In the genomic region with DNA sequence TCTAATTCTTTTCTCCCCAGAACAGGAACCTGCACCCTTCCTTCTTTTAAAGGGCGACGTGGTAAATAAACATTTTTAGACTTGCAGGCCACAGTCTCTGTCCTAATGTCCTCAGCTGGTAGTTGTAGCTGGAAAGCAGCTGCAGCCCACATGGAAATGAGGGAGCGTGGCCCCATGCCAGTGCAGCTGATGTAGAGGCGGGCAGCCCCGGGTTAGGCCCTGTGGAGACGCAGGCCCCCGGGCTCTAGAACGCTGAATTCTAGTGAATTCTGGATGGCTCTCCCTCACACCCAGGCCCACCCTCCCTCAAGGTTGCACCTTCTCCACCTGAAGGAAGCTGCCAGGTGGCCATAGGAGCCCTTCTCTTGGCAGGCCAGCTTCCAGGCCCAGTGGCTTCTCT, we compare ENCODE assay signal across 16 cellular contexts. TPM values are rescaled to one million over a fixed set of nuclear protein-coding genes. Genes with fewer than 3 reads are reported as not detected.
DNase-seq lines count a peak whose midpoint lies in the region; ATAC-seq, FAIRE-seq and TF ChIP-seq lines count a peak whose summit lies in the region.
"Had no signal": no experiment of that assay in that cellular context is flagged by ENCODE, and none has a peak within 500 bp of the region (broad histone marks: within the 10 kb centered on the region; RNA-seq: fewer than 3 reads in every experiment).

No MANE protein-coding gene starts in this region.

- no peak overlapping the region for H3K4me2 ChIP-seq in mammary epithelial cell (ENCODE audit: insufficient read depth, low read depth, low read length)

- FAIRE-seq in kidney (lab: Jason Lieb, UNC) (no peak), small intestine (lab: Jason Lieb, UNC) (no peak)
- FAIRE-seq: colon had no signal

- WGBS in mammary epithelial cell (ENCODE audit: low coverage, missing lambda C conversion rate): 86% methylated on average over 7 of the region's 8 CpGs
- WGBS in small intestine, 3 donors: 72 to 93% (median 91%) methylated on average over 8 of the region's 8 CpGs

- no peaks in the 10 kb centered on the region for H3K79me2 ChIP-seq in mammary epithelial cell (ENCODE audit: insufficient read depth, low read length)

- H3K27me3 ChIP-seq in breast epithelium (no peaks in the 10 kb centered on the region), mammary epithelial cell (ENCODE audit: insufficient read depth, low read length) (no peaks in the 10 kb centered on the region), small intestine (ENCODE audit: control insufficient read depth in 2 of 2, insufficient read depth in 2 of 2, low read length in 2 of 2) (no peaks in the 10 kb centered on the region)

- peaks cover 9% of the 10 kb centered on the region for H3K36me3 ChIP-seq in breast epithelium
- H3K36me3 ChIP-seq in mammary epithelial cell (ENCODE audit: insufficient read depth, low read length): peaks cover 10% of the 10 kb centered on the region
- H3K36me3 ChIP-seq in kidney (ENCODE audit: control insufficient read depth in 1 of 2, insufficient read depth in 2 of 2, low read length in 2 of 2): peaks cover 9 to 40% of the 10 kb centered on the region in 2 donors
- peaks cover 3 to 5% of the 10 kb centered on the region in 2 donors for H3K36me3 ChIP-seq in small intestine (ENCODE audit: control insufficient read depth in 2 of 2, insufficient read depth in 2 of 2, low read length in 2 of 2)

- dilution Hi-C loops in mammary epithelial cell (cut with HindIII; ENCODE audit: low sequenced_read_pairs): loop anchor here (5.0 kb wide), 1 partner anchor 42 kb away; no protein-coding TSS in a partner anchor

- H3K4me1 ChIP-seq in breast epithelium: peaks cover 0 to 3% of the 10 kb centered on the region in 2 donors
- no peaks in the 10 kb centered on the region for H3K4me1 ChIP-seq in mammary epithelial cell (ENCODE audit: insufficient read depth, low read length)
- H3K4me1 ChIP-seq in kidney (ENCODE audit: control insufficient read depth in 1 of 2, insufficient read depth in 1 of 2, low read depth in 1 of 2, low read length in 2 of 2): peaks cover 15 to 22% of the 10 kb centered on the region in 2 donors
- H3K4me1 ChIP-seq in small intestine (ENCODE audit: control insufficient read depth in 2 of 2, insufficient read depth in 1 of 2, low read depth in 1 of 2, low read length in 1 of 2): no peaks in the 10 kb centered on the region

- H2AFZ ChIP-seq in mammary epithelial cell (ENCODE audit: low read depth, low read length): no peak overlapping the region

- H3K4me3 ChIP-seq in breast epithelium: no peak overlapping the region
- H3K4me3 ChIP-seq in mammary epithelial cell (replicated peaks in 1 of 3; ENCODE audit: insufficient read depth in 1 of 3, low read depth in 2 of 3, low read length in 3 of 3): no peak overlapping the region
- no peak overlapping the region for H3K4me3 ChIP-seq in kidney (ENCODE audit: low read length in 2 of 2)
- no peak overlapping the region for H3K4me3 ChIP-seq in small intestine (ENCODE audit: low read depth in 1 of 2, low read length in 2 of 2)

- no peak for TF ChIP-seq POLR2A in breast epithelium (IDR thresholded peaks at IDR 0.05)

- ATAC-seq in sciatic nerve: no peak
- ATAC-seq in HG02759 (IDR thresholded peaks at IDR 0.05; ENCODE audit: unreplicated experiment): no peak
- no peak for ATAC-seq in GM19455 (IDR thresholded peaks at IDR 0.05; ENCODE audit: unreplicated experiment)
- no peak for ATAC-seq in HG03571 (IDR thresholded peaks at IDR 0.05; ENCODE audit: unreplicated experiment)
- ATAC-seq: stimulated activated naive CD8-positive, alpha-beta T cell treated with anti-CD3 and anti-CD28 coated beads, Interleukin-15, Interleukin-2, amounts not matched to agents 100 U/mL and 50 U/mL, for 24 hours; WTC11 had no signal

- no peak overlapping the region for H3K9ac ChIP-seq in mammary epithelial cell (ENCODE audit: insufficient read depth, low read length)
- peak overlapping the region in 1 of 2 donors; percentile 38 for H3K9ac ChIP-seq in kidney (ENCODE audit: low read length in 2 of 2)

- intact Hi-C loops in breast epithelium (cut with DNase I; ENCODE audit: low total_unique reads) (no loop called here), mammary epithelial cell (cut with micrococcal nuclease) (loop anchor here (5.0 kb wide), 1 partner anchor 122 kb away; no protein-coding TSS in a partner anchor), kidney (cut with DNase I) (no loop called here), sciatic nerve (cut with DNase I) (no loop called here)

- H3K9me3 ChIP-seq in breast epithelium: no peaks in the 10 kb centered on the region
- no peaks in the 10 kb centered on the region for H3K9me3 ChIP-seq in mammary epithelial cell (replicated peaks; ENCODE audit: insufficient read depth, low read length)
- no peaks in the 10 kb centered on the region for H3K9me3 ChIP-seq in kidney (ENCODE audit: control insufficient read depth in 1 of 2, low read length in 2 of 2)
- H3K9me3 ChIP-seq in small intestine (ENCODE audit: control insufficient read depth, low read depth): no peaks in the 10 kb centered on the region

- DNase-seq in breast epithelium (ENCODE audit: low spot score in 2 of 2) (no peak), mammary epithelial cell (no peak), kidney (peak; percentile 82), sciatic nerve (ENCODE audit: low spot score) (peak; percentile 76), small intestine (no peak)
- DNase-seq: activated naive CD4-positive, alpha-beta T cell treated with anti-CD3 and anti-CD28 coated beads, Interleukin-2, amount 50 U/mL, for 16 hours; NCI-H1930; stimulated activated CD4-positive, alpha-beta T cell treated with anti-CD3 and anti-CD28 coated beads, Interleukin-4, amount 100 ng/mL, for 4 hours; stimulated activated naive CD8-positive, alpha-beta T cell treated with anti-CD3 and anti-CD28 coated beads, Interleukin-15, Interleukin-2, amounts not matched to agents 100 U/mL and 50 U/mL, for 24 hours had no signal

- in situ Hi-C loops in mammary epithelial cell (cut with MboI; ENCODE audit: low sequenced_read_pairs in 2 of 2): no loop called here

- CTCF ChIA-PET in mammary epithelial cell (lab: Charles Lee; ENCODE audit: low non-redundant PET): no interaction called here

- H3K27ac ChIP-seq in breast epithelium (peak overlapping the region; percentile 87 to 92), mammary epithelial cell (ENCODE audit: insufficient read depth, low read depth, low read length) (no peak overlapping the region), kidney (ENCODE audit: low read depth in 2 of 2, low read length in 2 of 2) (peak overlapping the region in 1 of 2 donors; percentile 60), small intestine (ENCODE audit: low read depth in 1 of 2, low read length in 1 of 2) (peak overlapping the region in 1 of 2 donors; percentile 41)

- TF ChIP-seq CTCF in breast epithelium (IDR thresholded peaks at IDR 0.05): no peak
- no peak for TF ChIP-seq CTCF in mammary epithelial cell (conservative IDR thresholded peaks at IDR 0.05 in 1 of 2, IDR thresholded peaks at IDR 0.05 in 1 of 2; ENCODE audit: extremely low read depth in 1 of 2, insufficient read depth in 1 of 2, low read depth in 1 of 2, low read length in 2 of 2)
- no peak for TF ChIP-seq CTCF in kidney (IDR thresholded peaks at IDR 0.05; ENCODE audit: borderline replicate concordance, extremely low read depth, insufficient read depth)

- BruUV-seq in mammary epithelial cell (replicated peaks; lab: Mats Ljungman, UMichigan): no TSS peak

- no peaks in the 10 kb centered on the region for H4K20me1 ChIP-seq in mammary epithelial cell (ENCODE audit: insufficient read depth, low read length)

RNA-seq across cellular contexts. Expression of a gene that starts 52.3 kb away (rescaled TPM):
- total RNA-seq in breast epithelium: not detected
- not detected for total RNA-seq in mammary epithelial cell
- polyA plus RNA-seq in mammary epithelial cell: not detected
- polyA minus RNA-seq in mammary epithelial cell: not detected
- total RNA-seq in kidney: 1.1 TPM
- polyA plus RNA-seq in kidney (ENCODE audit: insufficient read depth, low read depth, low replicate concordance): 1.1 TPM
- not detected for total RNA-seq in sciatic nerve
- under 1 TPM in 1 of 3 donors, not detected in 2; 0.12 TPM for polyA plus RNA-seq in small intestine
- total RNA-seq: A172, fibroblast of villous mesenchyme, WTC11 had no signal

Comparison
In these comparisons a context has a peak if more than half of its experiments do, and no peak if none do; other contexts are left out.
1. DNase-seq: peak in kidney (single experiment) and sciatic nerve (single experiment); none in breast epithelium (0 of 2), mammary epithelial cell (single experiment) and small intestine (single experiment).